8 cellular contexts compared by ENCODE assay signal in genomic region chr19:2268480-2268830, GRCh38. TPM values are rescaled to one million over a fixed set of nuclear protein-coding genes. Genes with fewer than 3 reads are reported as not detected.
DNase-seq lines count a peak whose midpoint lies in the region; ATAC-seq, FAIRE-seq and TF ChIP-seq lines count a peak whose summit lies in the region.

No MANE protein-coding gene starts in this region.

- peaks cover 39% of the 10 kb centered on the region for H4K20me1 ChIP-seq in astrocyte (ENCODE audit: insufficient read depth, low read length)

- peak overlapping the region in 1 of 12 donors; percentile 99 for H3K27ac ChIP-seq in heart left ventricle
- H3K27ac ChIP-seq in astrocyte (ENCODE audit: low read depth, low read length), result no peak overlapping the region
- H3K27ac ChIP-seq in upper lobe of left lung, result peak overlapping the region in 2 of 4 donors; percentile 99

- H3K4me3 ChIP-seq in heart left ventricle (peak overlapping the region in 9 of 12 donors; percentile 87 to 100 (median 97)), astrocyte (ENCODE audit: insufficient read depth, low read depth, low read length) (no peak overlapping the region), upper lobe of left lung (peak overlapping the region in 3 of 4 donors; percentile 98 to 99 (median 98))

- H2AFZ ChIP-seq in astrocyte (ENCODE audit: low read depth, low read length), result no peak overlapping the region

- H3K27me3 ChIP-seq in heart left ventricle, result no peaks in the 10 kb centered on the region
- no peaks in the 10 kb centered on the region for H3K27me3 ChIP-seq in astrocyte (ENCODE audit: insufficient read depth, low read length)
- H3K27me3 ChIP-seq in upper lobe of left lung, result no peaks in the 10 kb centered on the region

- FAIRE-seq in astrocyte (lab: Jason Lieb, UNC), result no peak

- ATAC-seq in heart left ventricle (no peak), Right ventricle myocardium superior (ENCODE audit: poor library complexity) (no peak), upper lobe of left lung (ENCODE audit: low FRiP score in 2 of 2) (no peak)

- peak overlapping the region; percentile 83 for H3K4me2 ChIP-seq in astrocyte (ENCODE audit: low read length)

- WGBS in heart left ventricle, 4 donors, result 90 to 92% (median 91%) methylated on average over 4 of the region's 4 CpGs
- 83 to 88% methylated on average over 4 of the region's 4 CpGs for WGBS in upper lobe of left lung, 2 donors

- TF ChIP-seq CTCF in heart left ventricle (IDR thresholded peaks at IDR 0.05) (no peak), astrocyte (IDR thresholded peaks at IDR 0.05; ENCODE audit: insufficient read depth, low read depth, low read length) (no peak), mesothelial cell of epicardium (IDR thresholded peaks at IDR 0.05; ENCODE audit: unreplicated experiment) (no peak), upper lobe of left lung (IDR thresholded peaks at IDR 0.05) (no peak)

- H3K9me3 Mint-ChIP-seq in astrocyte (ENCODE audit: unreplicated experiment) (no peaks in the 10 kb centered on the region), mesothelial cell of epicardium (no peaks in the 10 kb centered on the region)

- DNase-seq in heart left ventricle (no peak), Right ventricle myocardium superior (no peak), astrocyte (ENCODE audit: low read depth) (no peak), mesothelial cell of epicardium (ENCODE audit: low spot score in 2 of 2, unreplicated experiment in 2 of 2) (no peak), upper lobe of left lung (no peak), hepatic stellate cell (ENCODE audit: low spot score) (no peak), foreskin melanocyte (no peak)
- no peak for DNase-seq in stimulated activated CD4-positive, alpha-beta T cell treated with anti-CD3 and anti-CD28 coated beads, Interleukin-15, amount 100 ng/mL, for 24 hours

- H3K27ac Mint-ChIP-seq in astrocyte (ENCODE audit: unreplicated experiment) (no peak overlapping the region), mesothelial cell of epicardium (peak overlapping the region; percentile 54)

- no peak for TF ChIP-seq EP300 in upper lobe of left lung (IDR thresholded peaks at IDR 0.05)

- no peak for TF ChIP-seq POLR2A in heart left ventricle (IDR thresholded peaks at IDR 0.05)
- no peak for TF ChIP-seq POLR2A in upper lobe of left lung (IDR thresholded peaks at IDR 0.05)

- H3K36me3 ChIP-seq in heart left ventricle, result peaks cover 0 to 24% (median 22%) of the 10 kb centered on the region in 9 donors
- peaks cover 3% of the 10 kb centered on the region for H3K36me3 ChIP-seq in astrocyte (ENCODE audit: insufficient read depth, low read length)
- peaks cover 9 to 24% (median 17%) of the 10 kb centered on the region in 4 donors for H3K36me3 ChIP-seq in upper lobe of left lung

- H3K4me1 Mint-ChIP-seq in astrocyte (ENCODE audit: low read depth, unreplicated experiment) (peaks cover 7% of the 10 kb centered on the region), mesothelial cell of epicardium (peaks cover 25% of the 10 kb centered on the region)

- H3K4me3 Mint-ChIP-seq in astrocyte (ENCODE audit: unreplicated experiment) (peak overlapping the region; percentile 94), mesothelial cell of epicardium (peak overlapping the region; percentile 88)

- peaks cover 7 to 64% (median 34%) of the 10 kb centered on the region in 12 donors for H3K4me1 ChIP-seq in heart left ventricle
- peaks cover 22% of the 10 kb centered on the region for H3K4me1 ChIP-seq in astrocyte (ENCODE audit: insufficient read depth, low read length)
- H3K4me1 ChIP-seq in upper lobe of left lung, result peaks cover 42 to 61% (median 52%) of the 10 kb centered on the region in 4 donors

- H3K27me3 Mint-ChIP-seq in astrocyte (ENCODE audit: low read depth, unreplicated experiment), result no peaks in the 10 kb centered on the region
- no peaks in the 10 kb centered on the region for H3K27me3 Mint-ChIP-seq in mesothelial cell of epicardium (ENCODE audit: low read depth)

- intact Hi-C loops in heart left ventricle (cut with DNase I) (no loop called here), Right ventricle myocardium superior (cut with DNase I) (loop anchor here (2.0 kb wide), 1 partner anchor 112 kb away; no protein-coding TSS in a partner anchor)

- H3K79me2 ChIP-seq in astrocyte (ENCODE audit: insufficient read depth, low read length), result peaks cover 42% of the 10 kb centered on the region

- peaks cover 8% of the 10 kb centered on the region for H3K36me3 Mint-ChIP-seq in astrocyte (ENCODE audit: low read depth, unreplicated experiment)
- peaks cover 5% of the 10 kb centered on the region for H3K36me3 Mint-ChIP-seq in mesothelial cell of epicardium

- no peaks in the 10 kb centered on the region for H3K9me3 ChIP-seq in heart left ventricle
- H3K9me3 ChIP-seq in astrocyte (ENCODE audit: insufficient read depth, low read depth, low read length), result no peaks in the 10 kb centered on the region
- no peaks in the 10 kb centered on the region for H3K9me3 ChIP-seq in upper lobe of left lung

- H3K9ac ChIP-seq in astrocyte (ENCODE audit: low read length), result peak overlapping the region; percentile 71

RNA-seq across cellular contexts. Expression of gene JSRP1, which starts 12.2 kb away (rescaled TPM):
- under 1 TPM in 1 of 9 donors, not detected in 8; 0.25 TPM for total RNA-seq in heart left ventricle
- under 1 TPM in 1 of 2 donors, not detected in 1; 0.34 TPM for polyA plus RNA-seq in heart left ventricle
- total RNA-seq in Right ventricle myocardium superior, result 0.35 TPM
- total RNA-seq in astrocyte, result 0.36 and 1.3 TPM in 2 replicates
- 0.80 TPM in 1 of 3 replicates, not detected in the others for total RNA-seq in mesothelial cell of epicardium
- 1 to 10 TPM in 3 of 6 donors, not detected in 3; 1.2 to 3.7 (median 1.7) TPM for total RNA-seq in upper lobe of left lung

RNA-seq across cellular contexts. Expression of gene PEAK3, which starts 13.5 kb away (rescaled TPM):
- total RNA-seq in heart left ventricle (1 to 10 TPM in 2 of 9 donors, under 1 TPM in 7; 0.11 to 1.6 (median 0.48) TPM), Right ventricle myocardium superior (0.70 TPM), astrocyte (0.18 TPM in 1 of 2 replicates, not detected in the other), mesothelial cell of epicardium (0.11 TPM in 1 of 3 replicates, not detected in the others), upper lobe of left lung (1 to 10 TPM; 2.4 to 8.6 (median 4.6) TPM)
- polyA plus RNA-seq in heart left ventricle, result under 1 TPM; 0.21 to 0.23 TPM

RNA-seq across cellular contexts. Expression of gene AMH, which starts 19.3 kb away (rescaled TPM):
- total RNA-seq in heart left ventricle, result under 1 TPM in 5 of 9 donors, not detected in 4; 0.32 to 0.81 (median 0.57) TPM
- polyA plus RNA-seq in heart left ventricle, result 1 to 10 TPM in 1 of 2 donors, under 1 TPM in 1; 0.10 to 1.1 TPM
- 0.24 TPM for total RNA-seq in Right ventricle myocardium superior
- 3.5 and 4.6 TPM in 2 replicates for total RNA-seq in astrocyte
- total RNA-seq in mesothelial cell of epicardium, result 42.4 to 50.1 TPM (median 44.5 TPM) in 3 replicates
- 1 to 10 TPM; 1.1 to 6.3 (median 3.2) TPM for total RNA-seq in upper lobe of left lung

RNA-seq across cellular contexts. Expression of gene SF3A2, which starts 31.8 kb away (rescaled TPM):
- total RNA-seq in heart left ventricle, result 10 to 100 TPM; 19.2 to 43.9 (median 28.6) TPM
- 10 to 100 TPM; 22.7 to 29.5 TPM for polyA plus RNA-seq in heart left ventricle
- 30.0 TPM for total RNA-seq in Right ventricle myocardium superior
- total RNA-seq in astrocyte, result 76.6 and 83.2 TPM in 2 replicates
- total RNA-seq in mesothelial cell of epicardium, result 142 to 156 TPM (median 146 TPM) in 3 replicates
- 100 to 1,000 TPM in 1 of 6 donors, 10 to 100 TPM in 5; 39.8 to 104 (median 70.7) TPM for total RNA-seq in upper lobe of left lung

RNA-seq across cellular contexts. Expression of gene PLEKHJ1, which starts 32.3 kb away (rescaled TPM):
- total RNA-seq in heart left ventricle (10 to 100 TPM; 44.6 to 63.2 (median 46.5) TPM), Right ventricle myocardium superior (59.6 TPM), astrocyte (69.9 and 78.3 TPM in 2 replicates), mesothelial cell of epicardium (73.4 to 75.6 TPM (median 73.8 TPM) in 3 replicates), upper lobe of left lung (100 to 1,000 TPM in 2 of 6 donors, 10 to 100 TPM in 4; 67.2 to 114 (median 79.3) TPM)
- polyA plus RNA-seq in heart left ventricle, result 10 to 100 TPM; 80.9 to 89.7 TPM
